Comparison of ENCODE assay signal across 8 cellular contexts in genomic region chr14:99479160-99479902, GRCh38. TPM values are rescaled to one million over a fixed set of nuclear protein-coding genes. Genes with fewer than 3 reads are reported as not detected.
DNase-seq lines count a peak whose midpoint lies in the region; ATAC-seq and TF ChIP-seq lines count a peak whose summit lies in the region.

No MANE protein-coding gene starts in this region.

- H3K27ac Mint-ChIP-seq in activated naive CD4-positive, alpha-beta T cell treated with anti-CD3 and anti-CD28 coated beads, Interleukin-2, amount 10 ng/mL, durations not matched to agents 7 days and 5 days = peak overlapping the region; percentile 87

- H3K27me3 Mint-ChIP-seq in activated naive CD4-positive, alpha-beta T cell treated with anti-CD3 and anti-CD28 coated beads, Interleukin-2, amount 10 ng/mL, durations not matched to agents 7 days and 5 days = no peaks in the 10 kb centered on the region

- intact Hi-C loops in upper lobe of right lung (cut with DNase I) = no loop called here

- no peaks in the 10 kb centered on the region for H3K9me3 ChIP-seq in upper lobe of right lung

- in situ Hi-C loops in brain microvascular endothelial cell (cut with HindIII; ENCODE audit: low pct_ligation_motif_present, low sequenced_read_pairs) = no loop called here
- in situ Hi-C loops in GM13977 (cut with MboI; ENCODE audit: low pct_unique_long_range_greater_than_20kb, low sequenced_read_pairs, unreplicated experiment) = no loop called here

- H3K27me3 ChIP-seq in brain microvascular endothelial cell (replicated peaks) (no peaks in the 10 kb centered on the region), upper lobe of right lung (no peaks in the 10 kb centered on the region)

- TF ChIP-seq CTCF in brain microvascular endothelial cell (IDR thresholded peaks at IDR 0.05; ENCODE audit: low read depth, low read length, missing control alignments) (no peak), upper lobe of right lung (IDR thresholded peaks at IDR 0.05) (no peak), GM13977 (IDR thresholded peaks at IDR 0.05; ENCODE audit: extremely low read depth, insufficient read depth, missing control alignments) (no peak)

- H3K27ac ChIP-seq in brain microvascular endothelial cell (peak overlapping the region; percentile 29), upper lobe of right lung (peak overlapping the region; percentile 83)

- CTCF ChIA-PET in activated naive CD4-positive, alpha-beta T cell treated with anti-CD3 and anti-CD28 coated beads, Interleukin-2, amount 10 ng/mL, durations not matched to agents 7 days and 5 days (lab: Charles Lee) = no interaction called here

- H3K4me1 Mint-ChIP-seq in activated naive CD4-positive, alpha-beta T cell treated with anti-CD3 and anti-CD28 coated beads, Interleukin-2, amount 10 ng/mL, durations not matched to agents 7 days and 5 days = peaks cover 43% of the 10 kb centered on the region

- peak overlapping the region; percentile 94 for H3K4me3 Mint-ChIP-seq in activated naive CD4-positive, alpha-beta T cell treated with anti-CD3 and anti-CD28 coated beads, Interleukin-2, amount 10 ng/mL, durations not matched to agents 7 days and 5 days

- peaks cover 50% of the 10 kb centered on the region for H3K4me1 ChIP-seq in upper lobe of right lung

- no peaks in the 10 kb centered on the region for H3K36me3 ChIP-seq in brain microvascular endothelial cell (replicated peaks)
- no peaks in the 10 kb centered on the region for H3K36me3 ChIP-seq in upper lobe of right lung

- ATAC-seq in upper lobe of right lung (no peak), HG02884 (IDR thresholded peaks at IDR 0.05; ENCODE audit: unreplicated experiment) (no peak)

- H3K9me3 Mint-ChIP-seq in activated naive CD4-positive, alpha-beta T cell treated with anti-CD3 and anti-CD28 coated beads, Interleukin-2, amount 10 ng/mL, durations not matched to agents 7 days and 5 days = no peaks in the 10 kb centered on the region

- H3K36me3 Mint-ChIP-seq in activated naive CD4-positive, alpha-beta T cell treated with anti-CD3 and anti-CD28 coated beads, Interleukin-2, amount 10 ng/mL, durations not matched to agents 7 days and 5 days = peaks cover 2% of the 10 kb centered on the region

- DNase-seq in activated naive CD4-positive, alpha-beta T cell treated with anti-CD3 and anti-CD28 coated beads, Interleukin-2, amount 10 ng/mL, durations not matched to agents 7 days and 5 days = no peak
- no peak for DNase-seq in activated naive CD4-positive, alpha-beta T cell treated with Interleukin-2 at 50 U/mL for 16 hours
- DNase-seq in brain microvascular endothelial cell (no peak), medulla oblongata (ENCODE audit: extremely low spot score) (peak; percentile 6), upper lobe of right lung (no peak), midbrain (lab: John Stamatoyannopoulos, UW) (no peak), GM13977 (ENCODE audit: low spot score) (no peak)

- H3K4me3 ChIP-seq in brain microvascular endothelial cell (ENCODE audit: low read depth, low read length) (peak overlapping the region; percentile 75), upper lobe of right lung (peak overlapping the region; percentile 78)

RNA-seq across cellular contexts. Expression of gene SETD3, which starts 1.3 kb away (rescaled TPM):
- 90.3 TPM for total RNA-seq in upper lobe of right lung

RNA-seq across cellular contexts. Expression of gene CCNK, which starts 1.9 kb away (rescaled TPM):
- total RNA-seq in upper lobe of right lung = 48.7 TPM
